ENCODE assay signal across 8 cellular contexts in the genomic region with DNA sequence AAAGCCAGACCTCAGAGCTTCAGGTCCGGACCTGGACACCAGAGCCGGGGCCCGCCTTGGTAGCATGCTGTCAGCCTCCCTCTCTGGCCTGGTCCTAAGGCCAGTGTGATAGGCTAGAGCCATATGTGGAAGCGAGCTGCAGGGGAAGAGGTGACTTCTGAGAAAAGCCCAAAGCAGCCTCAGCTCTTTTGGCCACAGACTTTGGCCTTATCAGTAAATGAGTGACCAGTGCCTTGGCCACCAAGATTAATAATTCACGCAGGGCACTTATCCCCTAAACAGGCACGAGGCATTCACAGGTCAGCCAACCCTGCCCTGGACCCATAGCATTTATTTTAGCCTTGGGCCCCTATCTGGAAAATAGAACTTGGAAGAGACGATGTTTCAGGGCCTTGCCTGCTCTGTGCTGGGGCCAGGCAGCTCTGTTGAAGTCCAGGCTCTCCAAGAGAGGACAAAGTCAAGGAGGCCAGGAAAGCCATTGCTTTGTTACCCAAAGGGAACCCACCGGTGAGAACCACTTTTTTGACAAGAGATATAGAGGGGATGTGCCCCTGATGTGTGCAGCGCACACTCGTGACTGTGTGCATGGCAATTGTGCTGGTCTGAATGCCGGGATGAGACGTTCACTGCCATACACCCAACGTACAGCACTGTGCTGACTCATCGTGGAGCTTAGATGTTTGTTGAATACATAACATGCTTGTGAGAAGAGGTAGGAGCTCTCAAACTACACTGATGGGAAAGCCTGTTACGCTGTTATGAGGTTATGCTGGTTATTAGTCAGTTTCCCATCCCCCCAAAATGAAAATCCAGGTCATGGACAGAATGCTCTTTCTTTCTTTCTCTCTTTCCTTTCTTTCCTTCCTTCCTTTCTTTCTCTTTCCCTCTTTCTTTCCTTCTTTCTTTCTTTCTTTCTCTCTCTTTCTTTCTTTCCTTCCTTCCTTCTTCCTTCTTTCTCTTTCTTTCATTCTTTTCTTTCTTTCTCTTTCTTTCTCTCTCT. TPM values are rescaled to one million over a fixed set of nuclear protein-coding genes. Genes with fewer than 3 reads are reported as not detected.
A peak's percentile ranks its signal among the peaks of the same experiment; 100 is the strongest.
DNase-seq lines count a peak whose midpoint lies in the region; ATAC-seq and TF ChIP-seq lines count a peak whose summit lies in the region.

No MANE protein-coding gene starts in this region.

- H3F3A ChIP-seq in PC-9 (ENCODE audit: insufficient read depth, low read depth) = peaks cover 4% of the 10 kb centered on the region; the same call in 1 of the 2 replicates

- no peak for TF ChIP-seq POLR2A in upper lobe of left lung (IDR thresholded peaks at IDR 0.05)

- H3K4me2 ChIP-seq in PC-9 = no peak overlapping the region

- BruUV-seq in PC-9 (replicated peaks; lab: Mats Ljungman, UMichigan) = no TSS peak

- H3K9me3 ChIP-seq in PC-9 (ENCODE audit: insufficient read depth, low read depth) (no peaks in the 10 kb centered on the region), upper lobe of left lung (no peaks in the 10 kb centered on the region)

- DNase-seq in CD1c-positive myeloid dendritic cell (ENCODE audit: extremely low spot score) (peak; percentile 10), PC-9 (peak; percentile 41 to 71), fibroblast of gingiva (ENCODE audit: low read depth) (peak; percentile 21), upper lobe of left lung (no peak), CD14-positive monocyte (ENCODE audit: low spot score) (no peak), COLO829 (ENCODE audit: low spot score) (no peak), G401 (ENCODE audit: low spot score) (no peak)

- WGBS in upper lobe of left lung, 2 donors = 67 to 72% methylated on average over 10 to 15 of the region's 15 CpGs

- H3K4me3 ChIP-seq in PC-9 = no peak overlapping the region
- no peak overlapping the region for H3K4me3 ChIP-seq in upper lobe of left lung

- no peak overlapping the region; the same call in 1 of the 2 replicates for H2AFZ ChIP-seq in PC-9

- intact Hi-C loops in PC-9 (cut with micrococcal nuclease; ENCODE audit: unreplicated experiment) = no loop called here
- intact Hi-C loops in CD14-positive monocyte (cut with micrococcal nuclease) = loop anchor here in 1 of 2 donors (10.0 kb wide), 1 partner anchor 686 kb away; no protein-coding TSS in a partner anchor

- H3K4me1 ChIP-seq in PC-9 (replicated peaks; ENCODE audit: insufficient read depth) (peaks cover 9% of the 10 kb centered on the region; the same call in 1 of the 2 replicates), upper lobe of left lung (no peaks in the 10 kb centered on the region)

- H3K27me3 ChIP-seq in PC-9 (ENCODE audit: insufficient read depth, low read depth) (no peaks in the 10 kb centered on the region), upper lobe of left lung (no peaks in the 10 kb centered on the region)

- no peaks in the 10 kb centered on the region for H3K36me3 ChIP-seq in PC-9 (ENCODE audit: low read depth)
- H3K36me3 ChIP-seq in upper lobe of left lung = no peaks in the 10 kb centered on the region

- TF ChIP-seq EP300 in upper lobe of left lung (IDR thresholded peaks at IDR 0.05) = no peak

- ATAC-seq in GM19463 (IDR thresholded peaks at IDR 0.05; ENCODE audit: unreplicated experiment) (peak; percentile 73), upper lobe of left lung (ENCODE audit: low FRiP score in 2 of 2) (no peak)

- peaks cover 11 to 30% (median 18%) of the 10 kb centered on the region in 3 donors for H3K27me3 Mint-ChIP-seq in CD14-positive monocyte (ENCODE audit: low read depth in 3 of 3)

- H3K27ac Mint-ChIP-seq in CD14-positive monocyte = peak overlapping the region in 2 of 7 donors; percentile 39 to 86

- no peak overlapping the region for H3K4me3 Mint-ChIP-seq in CD14-positive monocyte

- POLR2A ChIA-PET in PC-9 (lab: Charles Lee; ENCODE audit: unreplicated experiment) = interaction anchor here (0.6 to 0.7 kb wide), 2 partner anchors 47 to 59 kb away, joined by 6 to 30 read pairs; no protein-coding TSS in a partner anchor

- TF ChIP-seq CTCF in PC-9 (conservative IDR thresholded peaks at IDR 0.05) (no peak), upper lobe of left lung (IDR thresholded peaks at IDR 0.05) (no peak), CD14-positive monocyte (IDR thresholded peaks at IDR 0.05) (no peak)

- H3K79me2 ChIP-seq in PC-9 (ENCODE audit: low read depth) = no peaks in the 10 kb centered on the region

- H3K27ac ChIP-seq in PC-9 (no peak overlapping the region), upper lobe of left lung (no peak overlapping the region)

- CTCF ChIA-PET in PC-9 (lab: Charles Lee) = interaction anchor here (0.6 to 1.8 kb wide), 4 partner anchors 9 to 732 kb away, joined by 3 to 17 read pairs (median 4); a partner anchor contains a TSS

- H4K20me1 ChIP-seq in PC-9 (ENCODE audit: insufficient read depth) = no peaks in the 10 kb centered on the region

- in situ Hi-C loops in G401 (cut with HindIII; ENCODE audit: low sequenced_read_pairs) = no loop called here

- H3K4me1 Mint-ChIP-seq in CD14-positive monocyte = peaks cover 14% of the 10 kb centered on the region

- H3K9me3 Mint-ChIP-seq in CD14-positive monocyte = peaks cover 0 to 2% (median 0%) of the 10 kb centered on the region in 7 donors

- H3K36me3 Mint-ChIP-seq in CD14-positive monocyte = peaks cover 4% of the 10 kb centered on the region in 2 donors

- H3K9me2 ChIP-seq in PC-9 (ENCODE audit: insufficient read depth) = no peaks in the 10 kb centered on the region

RNA-seq across cellular contexts. Expression of a gene that starts 5.0 kb away (rescaled TPM):
- 0.28 TPM in 1 of 2 replicates, not detected in the other for total RNA-seq in PC-9 (2021)
- total RNA-seq in upper lobe of left lung = not detected
- not detected for polyA plus RNA-seq in CD14-positive monocyte
- not detected in 2 replicates for total RNA-seq in G401 (2014; rRNA removed; shearing (Covaris generic))

RNA-seq across cellular contexts. Expression of a gene that starts 21.3 kb away (rescaled TPM):
- total RNA-seq in PC-9 (2021) (not detected in 2 replicates), upper lobe of left lung (not detected)
- not detected for polyA plus RNA-seq in CD14-positive monocyte
- total RNA-seq in G401 (2014; rRNA removed; shearing (Covaris generic)) = not detected in 2 replicates

RNA-seq across cellular contexts. Expression of a gene that starts 21.5 kb away (rescaled TPM):
- 11.9 and 13.6 TPM in 2 replicates for total RNA-seq in PC-9 (2021)
- 10 to 100 TPM; 11.9 to 39.1 (median 26.6) TPM for total RNA-seq in upper lobe of left lung
- 10 to 100 TPM; 35.4 to 43.5 TPM for polyA plus RNA-seq in CD14-positive monocyte
- total RNA-seq in G401 (2014; rRNA removed; shearing (Covaris generic)) = 72.9 and 91.8 TPM in 2 replicates

RNA-seq across cellular contexts. Expression of a gene that starts 27.7 kb away (rescaled TPM):
- 129 and 153 TPM in 2 replicates for total RNA-seq in PC-9 (2021)
- total RNA-seq in upper lobe of left lung = 100 to 1,000 TPM; 134 to 263 (median 177) TPM
- 100 to 1,000 TPM; 259 to 275 TPM for polyA plus RNA-seq in CD14-positive monocyte
- total RNA-seq in G401 (2014; rRNA removed; shearing (Covaris generic)) = 257 and 339 TPM in 2 replicates

RNA-seq across cellular contexts. Expression of a gene that starts 30.2 kb away (rescaled TPM):
- total RNA-seq in PC-9 (2021) (14.5 and 17.0 TPM in 2 replicates), upper lobe of left lung (1 to 10 TPM in 4 of 6 donors, under 1 TPM in 1, not detected in 1; 0.91 to 7.8 (median 2.1) TPM)
- polyA plus RNA-seq in CD14-positive monocyte = 1 to 10 TPM; 1.4 to 1.5 TPM
- total RNA-seq in G401 (2014; rRNA removed; shearing (Covaris generic)) = 3.1 and 11.4 TPM in 2 replicates

Comparison
In these comparisons a context has a peak if more than half of its experiments do, and no peak if none do; other contexts are left out.
1. DNase-seq: peak in CD1c-positive myeloid dendritic cell (single experiment), PC-9 (2 of 2) and fibroblast of gingiva (single experiment); none in upper lobe of left lung (0 of 2), CD14-positive monocyte (single experiment), COLO829 (single experiment) and G401 (single experiment).